ENCODE assay signal across 23 cellular contexts in genomic region chr7:141028767-141029166, GRCh38. TPM values are rescaled to one million over a fixed set of nuclear protein-coding genes. Genes with fewer than 3 reads are reported as not detected.
"Had no signal": no experiment of that assay in that cellular context is flagged by ENCODE, and none has a peak within 500 bp of the region (broad histone marks: within the 10 kb centered on the region; RNA-seq: fewer than 3 reads in every experiment).

No MANE protein-coding gene starts in this region.

- ATAC-seq: foreskin keratinocyte; gastroesophageal sphincter; heart left ventricle; left cardiac atrium; left lung; left ventricle myocardium superior; lower lobe of right lung; mucosa of descending colon; naive thymus-derived CD4-positive, alpha-beta T cell had no signal

- H3K36me3 Mint-ChIP-seq: mesothelial cell of epicardium had no signal

- H3K79me2 ChIP-seq: hepatocyte had no signal

- H3K27ac ChIP-seq: coronary artery, dorsolateral prefrontal cortex, esophagus muscularis mucosa, foreskin keratinocyte, gastroesophageal sphincter, heart left ventricle, hepatocyte, left lung, lower lobe of right lung had no signal

- H3K4me1 ChIP-seq: esophagus muscularis mucosa, foreskin keratinocyte, gastroesophageal sphincter, heart left ventricle, left lung, lower lobe of right lung had no signal

- FAIRE-seq: endothelial cell of umbilical vein, frontal cortex, islet of Langerhans, keratinocyte had no signal

- DNase-seq: dermis blood vessel endothelial cell; dorsolateral prefrontal cortex; effector CD4-positive, alpha-beta T cell; effector memory CD4-positive, alpha-beta T cell; foreskin keratinocyte; heart left ventricle; hypothalamus; left cardiac atrium; left lung; left ventricle myocardium superior; lower lobe of right lung; mesenchymal stem cell; mucosa of descending colon; naive thymus-derived CD4-positive, alpha-beta T cell had no signal

- H3K4me3 ChIP-seq: coronary artery, dorsolateral prefrontal cortex, esophagus muscularis mucosa, gastroesophageal sphincter, heart left ventricle, hepatocyte, left lung, lower lobe of right lung, mucosa of descending colon had no signal

- H3K4me2 ChIP-seq: hepatocyte had no signal

- H3K27me3 ChIP-seq: esophagus muscularis mucosa, foreskin keratinocyte, hepatocyte had no signal

- H3K4me1 Mint-ChIP-seq: mesothelial cell of epicardium had no signal

- H3K4me3 Mint-ChIP-seq: mesothelial cell of epicardium; naive thymus-derived CD4-positive, alpha-beta T cell had no signal

- H3K27ac Mint-ChIP-seq: mesothelial cell of epicardium; naive thymus-derived CD4-positive, alpha-beta T cell had no signal

- H2AFZ ChIP-seq: hepatocyte had no signal

- H3K36me3 ChIP-seq: esophagus muscularis mucosa, gastroesophageal sphincter, heart left ventricle, left lung, lower lobe of right lung had no signal

RNA-seq across cellular contexts. Expression of gene TMEM178B, which starts 45.1 kb away (rescaled TPM):
- total RNA-seq: endothelial cell of umbilical vein, foreskin keratinocyte had no signal
- polyA plus RNA-seq: endothelial cell of umbilical vein; foreskin keratinocyte; keratinocyte; naive thymus-derived CD4-positive, alpha-beta T cell had no signal
